ENCODE assay signal across 28 cellular contexts in the genomic region with DNA sequence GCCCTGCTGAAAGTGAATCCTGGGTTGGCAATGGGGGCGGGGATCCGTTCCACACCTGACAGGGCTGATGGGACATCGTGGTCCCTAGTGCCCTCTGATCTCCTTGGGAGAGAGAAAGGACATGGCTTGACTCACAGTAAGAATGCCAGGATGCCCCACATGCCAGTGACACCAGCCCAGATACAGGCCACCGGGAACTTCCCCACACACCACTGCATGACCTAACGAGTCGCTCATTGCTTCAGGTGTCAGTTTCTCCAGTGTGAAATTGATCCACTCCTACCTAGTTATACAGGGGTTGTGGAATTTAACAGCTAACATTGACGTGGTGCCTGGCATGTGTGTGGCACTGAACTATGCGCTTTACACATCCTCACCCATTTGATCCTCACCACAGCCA. TPM values are rescaled to one million over a fixed set of nuclear protein-coding genes. Genes with fewer than 3 reads are reported as not detected.
"Had no signal": no experiment of that assay in that cellular context is flagged by ENCODE, and none has a peak within 500 bp of the region (broad histone marks: within the 10 kb centered on the region; RNA-seq: fewer than 3 reads in every experiment).

No MANE protein-coding gene starts in this region.

- DNase-seq: colonic mucosa; effector CD8-positive, alpha-beta T cell; endodermal cell; esophagus squamous epithelium; foreskin melanocyte; hypothalamus; immature natural killer cell; islet precursor cell; kidney glomerular epithelial cell; mesenchymal stem cell; mucosa of descending colon; naive B cell; nephron progenitor cell; occipital lobe; ovary; sigmoid colon; stimulated activated CD4-positive, alpha-beta T cell treated with anti-CD3 and anti-CD28 coated beads, Interleukin-15, amount 100 ng/mL, for 24 hours; stimulated activated CD4-positive, alpha-beta T cell treated with anti-CD3 and anti-CD28 coated beads, Interleukin-2, amount 100 ng/mL, for 48 hours; stimulated activated naive B cell treated with anti-CD40 and anti-IgM and Interleukin-4, amounts not matched to agents 10 μg/mL and 1 μg/mL and 100 μg/mL, for 72 hours; upper lobe of left lung had no signal

- H3K27me3 ChIP-seq: colonic mucosa, ovary, upper lobe of left lung, vagina had no signal

- ATAC-seq: left lobe of liver; mucosa of descending colon; stimulated activated naive B cell treated with anti-CD40 and anti-IgM and Interleukin-4, amounts not matched to agents 10 μg/mL and 1 μg/mL and 100 μg/mL, for 72 hours had no signal

- H3K36me3 ChIP-seq: colonic mucosa, esophagus squamous epithelium, ovary, sigmoid colon, thoracic aorta, tibial nerve, upper lobe of left lung, vagina had no signal

- H3K4me3 ChIP-seq: colonic mucosa, esophagus squamous epithelium, mucosa of descending colon, ovary, sigmoid colon, thoracic aorta, tibial nerve, upper lobe of left lung, vagina had no signal

RNA-seq across cellular contexts. Expression of a gene that starts 7.5 kb away (rescaled TPM):
- total RNA-seq: chondrocyte, endodermal cell, epithelial cell of proximal tubule, left lobe of liver, lung microvascular endothelial cell, mesothelial cell of epicardium, occipital lobe had no signal
